Comparison of ENCODE assay signal across 9 cellular contexts in the genomic region with DNA sequence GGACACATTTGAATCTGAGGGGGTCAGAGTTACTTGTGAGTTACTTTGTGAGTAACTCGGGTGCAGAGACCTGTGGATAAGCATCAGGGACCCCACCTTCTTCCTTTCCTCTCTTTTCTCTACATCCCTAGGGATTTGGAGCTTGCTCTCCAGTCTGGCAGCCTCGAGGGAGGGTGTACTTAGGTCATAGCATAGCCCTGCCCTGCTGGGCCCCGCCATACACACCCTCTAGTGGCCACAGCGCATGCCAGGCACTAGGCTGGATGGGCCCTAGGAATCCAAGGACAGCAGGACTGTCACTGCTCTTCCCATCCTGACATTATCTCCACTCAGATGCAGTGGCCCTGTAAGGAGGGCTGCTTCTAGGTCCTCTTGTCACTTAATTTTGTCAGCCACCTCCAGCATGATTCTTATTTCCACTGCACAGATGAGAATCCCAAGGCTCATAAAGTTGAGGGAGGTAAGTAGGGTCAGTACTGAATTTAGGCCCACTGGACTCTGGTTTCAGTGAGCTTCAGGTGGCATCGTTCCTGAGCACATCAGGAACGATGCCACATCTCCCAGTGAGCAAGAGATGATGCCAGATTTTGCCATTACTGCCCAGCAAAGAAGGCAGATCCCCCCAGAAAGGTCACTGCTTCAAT. TPM values are rescaled to one million over a fixed set of nuclear protein-coding genes. Genes with fewer than 3 reads are reported as not detected.
DNase-seq lines count a peak whose midpoint lies in the region; ATAC-seq and TF ChIP-seq lines count a peak whose summit lies in the region.
"Had no signal": no experiment of that assay in that cellular context is flagged by ENCODE, and none has a peak within 500 bp of the region (broad histone marks: within the 10 kb centered on the region; RNA-seq: fewer than 3 reads in every experiment).

No MANE protein-coding gene starts in this region.

- CTCF ChIA-PET in HEK293T (lab: Yijun Ruan, JAX) = interaction anchor here (0.6 to 1.7 kb wide), 11 partner anchors 9 to 1137 kb away, joined by 3 to 6 read pairs (median 4); no protein-coding TSS in a partner anchor

- no peaks in the 10 kb centered on the region for H3K9me3 Mint-ChIP-seq in endothelial cell (ENCODE audit: unreplicated experiment)
- H3K9me3 Mint-ChIP-seq: naive B cell had no signal

- TF ChIP-seq CTCF in endothelial cell (IDR thresholded peaks at IDR 0.05; ENCODE audit: unreplicated experiment) = peak; percentile 44

- no peak for ATAC-seq in HG03432 (IDR thresholded peaks at IDR 0.05; ENCODE audit: unreplicated experiment)

- POLR2A ChIA-PET in HEK293T (lab: Yijun Ruan, JAX) = interaction anchor here (2.0 kb wide), 1 partner anchor 9 kb away, joined by 4 read pairs; no protein-coding TSS in a partner anchor

- no peak overlapping the region for H3K4me3 Mint-ChIP-seq in endothelial cell (ENCODE audit: unreplicated experiment)

- DNase-seq in COR-L47 (lab: John Stamatoyannopoulos, UW) (peak; percentile 59), HEK293T (ENCODE audit: extremely low spot score) (peak; percentile 74), RKO (ENCODE audit: low spot score) (peak; percentile 79), endothelial cell (ENCODE audit: low spot score) (peak; percentile 74), mucosa of gallbladder (ENCODE audit: low spot score) (peak; percentile 64), NK-92 (lab: John Stamatoyannopoulos, UW; ENCODE audit: unreplicated experiment) (no peak)
- DNase-seq in activated CD4-positive, alpha-beta T cell treated with anti-CD3 and anti-CD28 coated beads, Interleukin-2, amount 50 U/mL, for 4 hours = no peak
- DNase-seq: naive B cell had no signal

- no peaks in the 10 kb centered on the region for H3K36me3 Mint-ChIP-seq in endothelial cell (ENCODE audit: low read depth, unreplicated experiment)
- H3K36me3 Mint-ChIP-seq: naive B cell had no signal

- H3K27me3 Mint-ChIP-seq in endothelial cell (ENCODE audit: unreplicated experiment) = no peaks in the 10 kb centered on the region

- peaks cover 12% of the 10 kb centered on the region for H3K4me1 Mint-ChIP-seq in endothelial cell (ENCODE audit: unreplicated experiment)

- H3K27ac Mint-ChIP-seq in endothelial cell (ENCODE audit: unreplicated experiment) = no peak overlapping the region

TF ChIP-seq in HEK293T, 16 proteins besides CTCF, POLR2A, EP300 and RAD21:
- TF ChIP-seq ELF4 (IDR thresholded peaks at IDR 0.05) = no peak
- TF ChIP-seq HDGF (IDR thresholded peaks at IDR 0.05; ENCODE audit: borderline replicate concordance) = no peak
- no peak for TF ChIP-seq ARNT (IDR thresholded peaks at IDR 0.05)
- no peak for TF ChIP-seq FOXK2 (IDR thresholded peaks at IDR 0.05)
- TF ChIP-seq BHLHE40 (IDR thresholded peaks at IDR 0.05; ENCODE audit: borderline replicate concordance) = no peak
- no peak for TF ChIP-seq LEF1 (IDR thresholded peaks at IDR 0.05; ENCODE audit: borderline replicate concordance)
- TF ChIP-seq SP1 (IDR thresholded peaks at IDR 0.05) = no peak
- TF ChIP-seq CTBP1 (IDR thresholded peaks at IDR 0.05; ENCODE audit: borderline replicate concordance) = no peak
- TF ChIP-seq TARDBP (IDR thresholded peaks at IDR 0.05) = no peak
- TF ChIP-seq NFRKB (IDR thresholded peaks at IDR 0.05) = no peak
- TF ChIP-seq FOXM1 (IDR thresholded peaks at IDR 0.05; ENCODE audit: borderline replicate concordance) = no peak
- TF ChIP-seq FOXA1 (IDR thresholded peaks at IDR 0.05) = no peak
- no peak for TF ChIP-seq ZNF384 (IDR thresholded peaks at IDR 0.05)
- TF ChIP-seq L3MBTL2 (conservative IDR thresholded peaks at IDR 0.05) = no peak
- no peak for TF ChIP-seq SUZ12 (IDR thresholded peaks at IDR 0.05)
- TF ChIP-seq, protein P1, sequence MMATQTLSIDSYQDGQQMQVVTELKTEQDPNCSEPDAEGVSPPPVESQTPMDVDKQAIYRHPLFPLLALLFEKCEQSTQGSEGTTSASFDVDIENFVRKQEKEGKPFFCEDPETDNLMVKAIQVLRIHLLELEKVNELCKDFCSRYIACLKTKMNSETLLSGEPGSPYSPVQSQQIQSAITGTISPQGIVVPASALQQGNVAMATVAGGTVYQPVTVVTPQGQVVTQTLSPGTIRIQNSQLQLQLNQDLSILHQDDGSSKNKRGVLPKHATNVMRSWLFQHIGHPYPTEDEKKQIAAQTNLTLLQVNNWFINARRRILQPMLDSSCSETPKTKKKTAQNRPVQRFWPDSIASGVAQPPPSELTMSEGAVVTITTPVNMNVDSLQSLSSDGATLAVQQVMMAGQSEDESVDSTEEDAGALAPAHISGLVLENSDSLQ (IDR thresholded peaks at IDR 0.05) = no peak

RNA-seq across cellular contexts. Expression of a gene that starts 3.6 kb away (rescaled TPM):
- total RNA-seq in endothelial cell (ENCODE audit: unreplicated experiment) = 21.3 TPM
- 50.5 TPM for total RNA-seq in mucosa of gallbladder

Comparison
In these comparisons a context has a peak if more than half of its experiments do, and no peak if none do; other contexts are left out.
1. DNase-seq: peak in COR-L47 (single experiment), HEK293T (single experiment), RKO (single experiment), endothelial cell (single experiment) and mucosa of gallbladder (single experiment); none in NK-92 (single experiment) and activated CD4-positive, alpha-beta T cell treated with anti-CD3 and anti-CD28 coated beads, Interleukin-2, amount 50 U/mL, for 4 hours (0 of 2).